Comparison of ENCODE assay signal across 24 cellular contexts in the genomic region with DNA sequence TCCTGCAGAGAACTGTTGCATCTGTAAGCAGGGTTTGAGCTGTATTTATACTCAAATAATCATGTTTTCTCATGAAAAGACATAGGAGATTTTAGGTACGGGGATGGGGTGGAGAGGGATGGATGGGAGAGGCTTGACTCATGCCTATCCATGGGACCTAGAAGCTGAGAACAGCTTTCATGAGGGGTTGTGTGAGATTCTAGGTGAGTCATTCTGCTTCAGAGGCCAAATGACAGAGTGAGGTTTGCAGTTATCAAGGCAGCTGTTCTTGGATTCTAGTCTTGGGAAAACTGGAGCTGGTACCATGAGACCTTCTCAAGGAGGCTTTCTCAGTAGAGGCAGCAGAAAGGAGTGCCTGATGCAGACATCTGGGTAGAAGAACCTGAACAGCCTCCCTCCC.
"Had no signal": no experiment of that assay in that cellular context is flagged by ENCODE, and none has a peak within 500 bp of the region (broad histone marks: within the 10 kb centered on the region; RNA-seq: fewer than 3 reads in every experiment).

No MANE protein-coding gene starts in this region.

- ATAC-seq: foreskin keratinocyte, gastrocnemius medialis, heart right ventricle, left cardiac atrium, left lung, left ventricle myocardium superior, lower lobe of right lung, mucosa of descending colon had no signal

- H3K27me3 ChIP-seq: esophagus muscularis mucosa, foreskin keratinocyte, gastrocnemius medialis, left lung had no signal

- H3K27ac ChIP-seq: coronary artery, dorsolateral prefrontal cortex, esophagus muscularis mucosa, foreskin keratinocyte, gastrocnemius medialis, heart right ventricle, left lung, lower lobe of right lung had no signal

- H3K9me3 ChIP-seq: esophagus muscularis mucosa, gastrocnemius medialis, lower lobe of right lung had no signal

- FAIRE-seq: colon, endothelial cell of umbilical vein, islet of Langerhans, keratinocyte had no signal

- H3K4me3 Mint-ChIP-seq: mesothelial cell of epicardium, naive B cell had no signal

- H3K27ac Mint-ChIP-seq: mesothelial cell of epicardium, naive B cell had no signal

- H3K36me3 Mint-ChIP-seq: mesothelial cell of epicardium, naive B cell had no signal

- H3K4me1 Mint-ChIP-seq: mesothelial cell of epicardium, naive B cell had no signal

- H3K27me3 Mint-ChIP-seq: naive B cell had no signal

- H3K4me3 ChIP-seq: coronary artery, dorsolateral prefrontal cortex, esophagus muscularis mucosa, gastrocnemius medialis, heart right ventricle, left lung, lower lobe of right lung, mucosa of descending colon had no signal

- DNase-seq: dermis blood vessel endothelial cell; effector CD4-positive, alpha-beta T cell; effector memory CD4-positive, alpha-beta T cell; foreskin keratinocyte; gastrocnemius medialis; glutamatergic neuron; head of caudate nucleus; heart right ventricle; hippocampal formation; left cardiac atrium; left lung; left ventricle myocardium superior; lower lobe of right lung; mesenchymal stem cell; mucosa of descending colon; naive B cell had no signal

- H3K36me3 ChIP-seq: esophagus muscularis mucosa, gastrocnemius medialis, heart right ventricle, left lung, lower lobe of right lung had no signal

- H3K4me1 ChIP-seq: foreskin keratinocyte, heart right ventricle, left lung, lower lobe of right lung had no signal
